In the genomic region with DNA sequence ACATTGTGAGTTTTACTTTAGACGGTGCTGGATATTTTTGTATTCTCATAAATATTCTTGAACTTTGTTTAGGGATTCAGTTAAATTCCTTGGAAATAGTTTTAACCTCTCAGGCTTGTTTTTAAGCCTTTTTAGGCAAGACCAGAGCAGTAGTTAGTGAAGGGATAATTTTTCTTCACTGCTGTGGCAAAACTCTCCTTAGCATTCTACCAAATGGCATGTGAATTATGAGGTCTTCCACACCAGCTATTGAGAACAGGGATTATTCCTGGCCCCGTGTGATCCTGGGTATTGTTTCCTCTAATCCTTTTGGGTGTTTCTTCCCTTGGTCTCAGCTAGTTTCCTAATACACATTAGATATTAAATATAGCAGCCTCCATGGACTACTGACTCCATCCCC, we compare ENCODE assay signal across 28 cellular contexts. TPM values are rescaled to one million over a fixed set of nuclear protein-coding genes. Genes with fewer than 3 reads are reported as not detected.
A peak's percentile ranks its signal among the peaks of the same experiment; 100 is the strongest.
DNase-seq lines count a peak whose midpoint lies in the region; ATAC-seq, FAIRE-seq and TF ChIP-seq lines count a peak whose summit lies in the region.
"Had no signal": no experiment of that assay in that cellular context is flagged by ENCODE, and none has a peak within 500 bp of the region (broad histone marks: within the 10 kb centered on the region; RNA-seq: fewer than 3 reads in every experiment).

No MANE protein-coding gene starts in this region.

- TF ChIP-seq EP300 in K562 (IDR thresholded peaks at IDR 0.05; ENCODE audit: low read length) = no peak

- H3K4me1 ChIP-seq in K562 (replicated peaks in 1 of 2; ENCODE audit: control insufficient read depth in 2 of 2, insufficient read depth in 2 of 2, low read length in 2 of 2) (peaks cover 14 to 37% of the 10 kb centered on the region in 2 experiments), uterus (peaks cover 0 to 4% of the 10 kb centered on the region in 2 donors)

- DNase-seq in NCI-H82 (lab: John Stamatoyannopoulos, UW) = peak; percentile 13
- DNase-seq in NCI-H82 treated with DMSO at 0.1 percent for 48 hours (lab: John Stamatoyannopoulos, UW; ENCODE audit: unreplicated experiment) = no peak
- DNase-seq in K562 (ENCODE audit: extremely low read depth in 1 of 4, low spot score in 3 of 4) = no peak
- peak; percentile 61 for DNase-seq in retinal pigment epithelial cell (ENCODE audit: low read depth)
- no peak for DNase-seq in uterus
- DNase-seq in hippocampal formation (lab: John Stamatoyannopoulos, UW) = no peak
- DNase-seq in NCI-H69 (lab: John Stamatoyannopoulos, UW) = no peak
- DNase-seq: AML-193; Calu3; CD8-positive, alpha-beta memory T cell; DMS153; H7; NCI-H1105; NCI-H146; NCI-H2029 treated with DMSO at 0.1 percent for 48 hours; NCI-H226; NCI-H524; PC-3; Right ventricle myocardium superior had no signal

- no peaks in the 10 kb centered on the region for H3K9me1 ChIP-seq in K562 (ENCODE audit: control insufficient read depth, insufficient read depth, low read length)

- H3K36me3 ChIP-seq in K562 (ENCODE audit: control insufficient read depth, insufficient read depth, low read length) (no peaks in the 10 kb centered on the region), uterus (no peaks in the 10 kb centered on the region)

- FAIRE-seq in K562 (lab: Jason Lieb, UNC) = no peak
- FAIRE-seq: G401.6, GM12892, GM18507, HepG2 had no signal

- POLR2A ChIA-PET in K562 (lab: Yijun Ruan, JAX) = no interaction called here

- H3K9ac ChIP-seq in K562 (ENCODE audit: insufficient read depth in 1 of 2, low read depth in 2 of 2, low read length in 2 of 2) = no peak overlapping the region
- H3K9ac ChIP-seq: KMS-11 had no signal

- no peaks in the 10 kb centered on the region for H3K79me2 ChIP-seq in K562 (ENCODE audit: control insufficient read depth, insufficient read depth, low read length)

- H3K27me3 ChIP-seq in K562 (ENCODE audit: control insufficient read depth in 2 of 2, insufficient read depth in 2 of 2, low read length in 2 of 2) (no peaks in the 10 kb centered on the region), uterus (no peaks in the 10 kb centered on the region)

- TF ChIP-seq RAD21 in K562 (CRISPR knock-in tag; conservative IDR thresholded peaks at IDR 0.05 in 1 of 2, IDR thresholded peaks at IDR 0.05 in 1 of 2) = no peak

- TF ChIP-seq CTCF in K562 (IDR thresholded peaks at IDR 0.05 in 2 of 3, conservative IDR thresholded peaks at IDR 0.05 in 1 of 3; ENCODE audit: insufficient read depth in 2 of 3, low read depth in 1 of 3, low read length in 3 of 3) (no peak), retinal pigment epithelial cell (conservative IDR thresholded peaks at IDR 0.05; ENCODE audit: low read depth, low read length) (no peak), uterus (IDR thresholded peaks at IDR 0.05) (no peak)

- no peak overlapping the region for H2AFZ ChIP-seq in K562 (ENCODE audit: low read depth, low read length)

- TF ChIP-seq POLR2A in K562 (conservative IDR thresholded peaks at IDR 0.05) (no peak), uterus (IDR thresholded peaks at IDR 0.05) (no peak)

- no TSS peak for BruUV-seq in K562 (replicated peaks; lab: Mats Ljungman, UMichigan)

- intact Hi-C loops in K562 (cut with micrococcal nuclease) (loop anchor here (5.0 kb wide), 1 partner anchor 47 kb away; no protein-coding TSS in a partner anchor), uterus (cut with DNase I; ENCODE audit: low total_unique reads) (no loop called here)

- no peak for ATAC-seq in K562
- ATAC-seq in GM19023 (IDR thresholded peaks at IDR 0.05; ENCODE audit: unreplicated experiment) = no peak
- ATAC-seq: HepG2, PC-3 had no signal

- CTCF ChIA-PET in K562 (lab: Yijun Ruan, JAX; ENCODE audit: low intra/inter-chr PET ratio) = no interaction called here

- H3K4me3 ChIP-seq in K562 = no peak overlapping the region
- no peak overlapping the region for H3K4me3 ChIP-seq in retinal pigment epithelial cell (ENCODE audit: low read length)
- H3K4me3 ChIP-seq in uterus = no peak overlapping the region

- in situ Hi-C loops in K562 (cut with MboI) = no loop called here

- no peaks in the 10 kb centered on the region for H4K20me1 ChIP-seq in K562 (replicated peaks; ENCODE audit: control insufficient read depth, insufficient read depth, low read length)

- H3K27ac ChIP-seq in K562 (ENCODE audit: extremely low read depth, low read depth, low read length) (no peak overlapping the region), uterus (peak overlapping the region; percentile 45 to 68)
- H3K27ac ChIP-seq: 22Rv1, C4-2B, HL-60, KMS-11 had no signal

- 64% methylated on average over 2 of the region's 2 CpGs for WGBS in K562 (ENCODE audit: insufficient coverage, low coverage, missing lambda C conversion rate)

- H3K4me2 ChIP-seq in K562 (ENCODE audit: insufficient read depth, low read length) = no peak overlapping the region
- H3K4me2 ChIP-seq: KMS-11 had no signal

- H3K9me3 ChIP-seq in K562 (replicated peaks; ENCODE audit: control insufficient read depth, insufficient read depth, low read depth, low read length) (0 out of 2 replicates have a peak, but pooled peaks cover 3% of the 10 kb centered on the region), uterus (no peaks in the 10 kb centered on the region)

TF ChIP-seq in K562, 482 proteins besides CTCF, POLR2A, EP300 and RAD21:
- TF ChIP-seq DDX20 (tag; IDR thresholded peaks at IDR 0.05; ENCODE audit: low read depth) (no peak), SMAD4 (CRISPR knock-in tag; conservative IDR thresholded peaks at IDR 0.05) (peak; percentile 13; the same call in 1 of the 2 replicates)

RNA-seq across cellular contexts. Expression of gene CCDC71L, which starts 46.2 kb away (rescaled TPM):
- 17.4 and 20.0 TPM in 2 replicates for total RNA-seq in K562 (2011; cell fraction: chromatin; rRNA removed; ENCODE audit: low replicate concordance)
- 19.7 and 20.5 TPM in 2 replicates for total RNA-seq in K562 (2011; cell fraction: nucleolus; rRNA removed)
- 23.1 and 28.9 TPM in 2 replicates for total RNA-seq in K562 (2011; cell fraction: nucleoplasm; rRNA removed)
- total RNA-seq in K562 (2014; rRNA removed) = 78.7 and 83.9 TPM in 2 replicates
- total RNA-seq in K562 (2014; rRNA removed; fragmentation: Illumina TruSeq; extraction: Trizol) = 26.2 and 32.8 TPM in 2 replicates
- 21.3 and 22.2 TPM in 2 replicates for total RNA-seq in K562 (2015; rRNA removed; fragmentation: Illumina TruSeq; extraction: Trizol)
- total RNA-seq in K562 (2021) = 96.1 and 108 TPM in 2 replicates
- 16.0 and 25.4 TPM in 2 replicates for polyA plus RNA-seq in K562 (2011; rRNA removed)
- 20.8 and 43.7 TPM in 2 replicates for polyA plus RNA-seq in K562 (2011; cell fraction: cytosol; rRNA removed)
- 17.5 and 23.9 TPM in 2 replicates for polyA plus RNA-seq in K562 (2011; cell fraction: nucleus; rRNA removed)
- polyA plus RNA-seq in K562 (2012) = 59.3 and 80.9 TPM in 2 replicates
- polyA plus RNA-seq in K562 (2014; fragmentation: Illumina TruSeq; extraction: Trizol) = 23.2 and 39.7 TPM in 2 replicates
- 1 to 10 TPM; 5.7 to 7.7 TPM for polyA plus RNA-seq in K562 (2014; fragmentation: Nextera tagmentation; extraction: Ambion mirVana)
- polyA plus RNA-seq in K562 (2014; rRNA removed) = 59.1 and 61.3 TPM in 2 replicates
- polyA minus RNA-seq in K562 (2011; rRNA and poly(A)+ RNA removed) = 11.8 and 13.3 TPM in 2 replicates
- 14.5 and 18.4 TPM in 2 replicates for polyA minus RNA-seq in K562 (2011; cell fraction: cytosol; rRNA and poly(A)+ RNA removed)
- 16.4 and 23.1 TPM in 2 replicates for polyA minus RNA-seq in K562 (2011; cell fraction: nucleus; rRNA and poly(A)+ RNA removed)
- total RNA-seq in uterus = 10 to 100 TPM in 3 of 4 donors, 1 to 10 TPM in 1; 9.1 to 30.9 (median 18.8) TPM
- polyA plus RNA-seq: HepG2 had no signal

Comparison
In these comparisons a context has a peak if more than half of its experiments do, and no peak if none do; other contexts are left out.
1. DNase-seq: peak in NCI-H82 (single experiment) and retinal pigment epithelial cell (single experiment); none in NCI-H82 treated with DMSO at 0.1 percent for 48 hours (single experiment), K562 (0 of 4), uterus (0 of 2), hippocampal formation (0 of 2) and NCI-H69 (single experiment).